22 cellular contexts compared by ENCODE assay signal in the genomic region with DNA sequence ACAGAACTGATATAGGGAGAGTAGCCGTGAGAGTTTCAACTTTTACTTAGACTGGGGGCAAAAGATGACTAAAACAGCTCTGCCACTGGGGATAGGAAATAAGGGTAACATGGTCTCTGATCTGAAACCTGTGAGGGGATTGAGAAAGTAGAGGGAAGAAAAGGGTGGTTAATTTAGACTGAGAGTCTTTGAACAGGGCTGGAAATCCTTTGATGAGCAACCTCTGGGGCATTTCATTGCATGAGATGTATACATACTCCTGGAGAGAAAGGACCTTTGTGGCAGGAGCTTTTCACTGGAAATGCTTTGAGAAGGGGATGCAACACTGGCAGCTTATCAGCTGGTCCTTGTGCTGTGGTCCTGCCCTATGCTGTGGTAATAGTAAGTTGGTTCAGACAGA. TPM values are rescaled to one million over a fixed set of nuclear protein-coding genes. Genes with fewer than 3 reads are reported as not detected.
A peak's percentile ranks its signal among the peaks of the same experiment; 100 is the strongest.
DNase-seq lines count a peak whose midpoint lies in the region; ATAC-seq and TF ChIP-seq lines count a peak whose summit lies in the region.
"Had no signal": no experiment of that assay in that cellular context is flagged by ENCODE, and none has a peak within 500 bp of the region (broad histone marks: within the 10 kb centered on the region; RNA-seq: fewer than 3 reads in every experiment).

No MANE protein-coding gene starts in this region.

- no peak overlapping the region for H3K27ac Mint-ChIP-seq in activated naive CD8-positive, alpha-beta T cell treated with anti-CD3 and anti-CD28 coated beads, Interleukin-2, amount 50 U/mL, for 24 hours
- H3K27ac Mint-ChIP-seq: IgD-negative memory B cell had no signal

- H3K23ac ChIP-seq in mesenchymal stem cell (ENCODE audit: low read length in 2 of 2) = no peak overlapping the region

- H2AFZ ChIP-seq in GM23248 (no peak overlapping the region), mesenchymal stem cell (ENCODE audit: low read depth, low read length) (no peak overlapping the region)

- no peak overlapping the region for H2BK5ac ChIP-seq in mesenchymal stem cell (ENCODE audit: low read depth, low read length, poor library complexity, severe bottlenecking)

- H3K9me3 ChIP-seq in AG04450 (ENCODE audit: control insufficient read depth, insufficient read depth, low read length) (peaks cover 3% of the 10 kb centered on the region; the same call in 1 of the 2 replicates), GM23248 (ENCODE audit: low read depth) (no peaks in the 10 kb centered on the region), mesenchymal stem cell (ENCODE audit: control insufficient read depth, low read length) (peaks cover 25% of the 10 kb centered on the region), ascending aorta (peaks cover 0 to 12% of the 10 kb centered on the region in 2 donors), suprapubic skin (peaks cover 6% of the 10 kb centered on the region)

- intact Hi-C loops in ascending aorta (cut with DNase I) = no loop called here

- 95 to 100% methylated on average over 1 of the region's 1 CpG for WGBS in GM23248 (ENCODE audit: low coverage in 1 of 2, low lambda C conversion rate in 2 of 2, missing lambda C conversion rate in 2 of 2), 2 experiments
- WGBS in mesenchymal stem cell = 94% methylated on average over 1 of the region's 1 CpG
- 100% methylated on average over 1 of the region's 1 CpG for WGBS in suprapubic skin

- H2BK120ac ChIP-seq in mesenchymal stem cell (ENCODE audit: low read depth, low read length) = no peak overlapping the region

- no peak overlapping the region for H2AK5ac ChIP-seq in mesenchymal stem cell (ENCODE audit: low read length, severe bottlenecking)

- H3K36me3 ChIP-seq in GM23248 (ENCODE audit: low read depth) (no peaks in the 10 kb centered on the region), mesenchymal stem cell (ENCODE audit: control insufficient read depth in 1 of 2, insufficient read depth in 2 of 2, low read depth in 1 of 2, low read length in 2 of 2) (no peaks in the 10 kb centered on the region), ascending aorta (no peaks in the 10 kb centered on the region), suprapubic skin (no peaks in the 10 kb centered on the region)
- H3K36me3 ChIP-seq: MG63 had no signal

- CTCF ChIA-PET in AG04450 (lab: Charles Lee) = interaction anchor here (0.7 to 1.1 kb wide), 2 partner anchors 166 to 205 kb away, joined by 3 to 4 read pairs; no protein-coding TSS in a partner anchor

- H3K4me1 ChIP-seq in GM23248 (ENCODE audit: insufficient read depth) = no peaks in the 10 kb centered on the region
- H3K4me1 ChIP-seq in mesenchymal stem cell (ENCODE audit: control insufficient read depth, insufficient read depth, low read depth, low read length) = peaks cover 1% of the 10 kb centered on the region
- H3K4me1 ChIP-seq in ascending aorta = no peaks in the 10 kb centered on the region
- H3K4me1 ChIP-seq in suprapubic skin = peaks cover 28% of the 10 kb centered on the region

- H3K4ac ChIP-seq in mesenchymal stem cell (ENCODE audit: low read depth in 1 of 2, low read length in 2 of 2) = no peak overlapping the region

- peak; percentile 16 for DNase-seq in AG04450 (ENCODE audit: low read depth, low spot score)
- peak; percentile 8 for DNase-seq in GM23248
- no peak for DNase-seq in activated naive CD8-positive, alpha-beta T cell treated with anti-CD3 and anti-CD28 coated beads, Interleukin-2, amount 50 U/mL, for 24 hours
- peak; percentile 45 for DNase-seq in mesenchymal stem cell
- DNase-seq in activated naive CD4-positive, alpha-beta T cell treated with anti-CD3 and anti-CD28 coated beads, Interleukin-2, amount 50 U/mL, for 16 hours = no peak
- no peak for DNase-seq in ascending aorta (ENCODE audit: low spot score in 2 of 2)
- DNase-seq in suprapubic skin (ENCODE audit: low spot score in 2 of 2) = no peak
- DNase-seq: DMS79; Kasumi-1; MG63; NCI-H1092; NCI-H1436 treated with DMSO at 0.1 percent for 48 hours; NCI-H2081; NK-92 treated with Interleukin-12 subunit alpha and Interleukin-12 subunit beta, amount 100 ng/mL, for 24 hours; OCI-M1; Right ventricle myocardium superior had no signal

- no peaks in the 10 kb centered on the region for H3K27me3 ChIP-seq in AG04450 (ENCODE audit: control insufficient read depth, insufficient read depth, low read length)
- H3K27me3 ChIP-seq in GM23248 (replicated peaks; ENCODE audit: insufficient read depth) = no peaks in the 10 kb centered on the region
- no peaks in the 10 kb centered on the region for H3K27me3 ChIP-seq in mesenchymal stem cell (ENCODE audit: control insufficient read depth in 1 of 2, insufficient read depth in 1 of 2, low read length in 2 of 2)
- H3K27me3 ChIP-seq in ascending aorta = no peaks in the 10 kb centered on the region
- no peaks in the 10 kb centered on the region for H3K27me3 ChIP-seq in suprapubic skin
- H3K27me3 ChIP-seq: BLaER1, MG63 had no signal

- H2BK15ac ChIP-seq in mesenchymal stem cell (ENCODE audit: low read depth, poor library complexity, severe bottlenecking) = no peak overlapping the region

- no peak overlapping the region for H3K18ac ChIP-seq in mesenchymal stem cell (ENCODE audit: low read depth in 1 of 2, low read length in 2 of 2)

- H3K4me3 ChIP-seq in AG04450 (ENCODE audit: low read depth, low read length) (no peak overlapping the region), GM23248 (no peak overlapping the region), mesenchymal stem cell (ENCODE audit: insufficient read depth in 1 of 2, low read depth in 1 of 2, low read length in 2 of 2) (no peak overlapping the region), ascending aorta (no peak overlapping the region), suprapubic skin (no peak overlapping the region)
- H3K4me3 ChIP-seq: A549, BLaER1, MG63, SK-N-MC had no signal

- no peak overlapping the region for H4K91ac ChIP-seq in mesenchymal stem cell (ENCODE audit: low read length)

- H3K79me1 ChIP-seq in mesenchymal stem cell (replicated peaks; ENCODE audit: low read length, poor library complexity, severe bottlenecking) = peaks cover 22% of the 10 kb centered on the region

- TF ChIP-seq CTCF in AG04450 (IDR thresholded peaks at IDR 0.05; ENCODE audit: low read depth, low read length) (no peak), ascending aorta (IDR thresholded peaks at IDR 0.05) (no peak), suprapubic skin (IDR thresholded peaks at IDR 0.05) (no peak)

- no peak for TF ChIP-seq EP300 in suprapubic skin (IDR thresholded peaks at IDR 0.05)

- peaks cover 98% of the 10 kb centered on the region for H3K79me2 ChIP-seq in GM23248 (ENCODE audit: insufficient read depth)

- no peaks in the 10 kb centered on the region for H3F3A ChIP-seq in GM23248 (ENCODE audit: insufficient read depth)

- no peaks in the 10 kb centered on the region for H3K9me2 ChIP-seq in GM23248 (ENCODE audit: insufficient read depth)

- peaks cover 3% of the 10 kb centered on the region; the same call in 1 of the 2 replicates for H4K20me1 ChIP-seq in GM23248 (ENCODE audit: insufficient read depth)

- no peak overlapping the region for H3K4me2 ChIP-seq in GM23248 (ENCODE audit: unreplicated experiment)
- no peak overlapping the region for H3K4me2 ChIP-seq in mesenchymal stem cell (ENCODE audit: low read length, poor library complexity, severe bottlenecking)
- H3K4me2 ChIP-seq: A549, BLaER1 had no signal

- POLR2A ChIA-PET in AG04450 (lab: Yijun Ruan, JAX) = no interaction called here

- no peak overlapping the region for H3K9ac ChIP-seq in GM23248
- no peak overlapping the region for H3K9ac ChIP-seq in mesenchymal stem cell (ENCODE audit: low read length)
- H3K9ac ChIP-seq: BLaER1 had no signal

- no peak overlapping the region for H3K14ac ChIP-seq in mesenchymal stem cell (ENCODE audit: low read length in 2 of 2)

- peak; percentile 53 for ATAC-seq in activated naive CD8-positive, alpha-beta T cell treated with anti-CD3 and anti-CD28 coated beads, Interleukin-2, amount 50 U/mL, for 24 hours
- ATAC-seq in HG03439 (IDR thresholded peaks at IDR 0.05; ENCODE audit: unreplicated experiment) = no peak
- ATAC-seq: A549 had no signal

- no peak for TF ChIP-seq POLR2A in suprapubic skin (IDR thresholded peaks at IDR 0.05)

- H2BK12ac ChIP-seq in mesenchymal stem cell (ENCODE audit: low read length in 2 of 2) = no peak overlapping the region

- peaks cover 10% of the 10 kb centered on the region for H3K36me3 Mint-ChIP-seq in activated naive CD8-positive, alpha-beta T cell treated with anti-CD3 and anti-CD28 coated beads, Interleukin-2, amount 50 U/mL, for 24 hours (ENCODE audit: low read depth)

- in situ Hi-C loops in GM23248 (cut with MboI) = no loop called here

- H3K4me3 Mint-ChIP-seq in activated naive CD8-positive, alpha-beta T cell treated with anti-CD3 and anti-CD28 coated beads, Interleukin-2, amount 50 U/mL, for 24 hours = no peak overlapping the region

- no peaks in the 10 kb centered on the region for H3K27me3 Mint-ChIP-seq in activated naive CD8-positive, alpha-beta T cell treated with anti-CD3 and anti-CD28 coated beads, Interleukin-2, amount 50 U/mL, for 24 hours
- H3K27me3 Mint-ChIP-seq: IgD-negative memory B cell had no signal

- no peak overlapping the region for H3K27ac ChIP-seq in AG04450 (ENCODE audit: low read depth, low read length)
- H3K27ac ChIP-seq in GM23248 = no peak overlapping the region
- H3K27ac ChIP-seq in mesenchymal stem cell (ENCODE audit: low read length, poor library complexity, severe bottlenecking) = no peak overlapping the region
- H3K27ac ChIP-seq in ascending aorta = no peak overlapping the region
- H3K27ac ChIP-seq in suprapubic skin = no peak overlapping the region
- H3K27ac ChIP-seq: A549, BLaER1, HL-60, SK-N-MC had no signal

- H3K4me1 Mint-ChIP-seq in activated naive CD8-positive, alpha-beta T cell treated with anti-CD3 and anti-CD28 coated beads, Interleukin-2, amount 50 U/mL, for 24 hours = peaks cover 35% of the 10 kb centered on the region

- peaks cover 8% of the 10 kb centered on the region for H3K9me3 Mint-ChIP-seq in activated naive CD8-positive, alpha-beta T cell treated with anti-CD3 and anti-CD28 coated beads, Interleukin-2, amount 50 U/mL, for 24 hours
- H3K9me3 Mint-ChIP-seq: IgD-negative memory B cell had no signal

- no peak overlapping the region for H4K8ac ChIP-seq in mesenchymal stem cell (ENCODE audit: low read length)

RNA-seq across cellular contexts. Expression of gene GALNT1, which starts 9.4 kb away (rescaled TPM):
- polyA plus RNA-seq in AG04450 (2011; rRNA removed) (46.3 and 69.5 TPM in 2 replicates), GM23248 (2016; fragmentation: Nextera tagmentation; extraction: Ambion mirVana) (10.1 and 11.9 TPM in 2 replicates)
- 31.7 and 44.1 TPM in 2 replicates for polyA minus RNA-seq in AG04450 (2011; rRNA and poly(A)+ RNA removed)
- total RNA-seq in GM23248 (2014; rRNA removed; shearing (Covaris generic)) = 65.4 and 68.0 TPM in 2 replicates
- polyA plus RNA-seq in mesenchymal stem cell (2013, experiment 1 of 2) = 125 TPM
- polyA plus RNA-seq in mesenchymal stem cell (2013, experiment 2 of 2) = 124 TPM
- total RNA-seq in ascending aorta (37.5 TPM), suprapubic skin (10 to 100 TPM; 46.2 to 96.5 (median 62.6) TPM)

Comparison
In these comparisons a context has a peak if more than half of its experiments do, and no peak if none do; other contexts are left out.
1. DNase-seq: peak in AG04450 (single experiment), GM23248 (single experiment) and mesenchymal stem cell (single experiment); none in activated naive CD8-positive, alpha-beta T cell treated with anti-CD3 and anti-CD28 coated beads, Interleukin-2, amount 50 U/mL, for 24 hours (single experiment), activated naive CD4-positive, alpha-beta T cell treated with anti-CD3 and anti-CD28 coated beads, Interleukin-2, amount 50 U/mL, for 16 hours (single experiment), ascending aorta (0 of 2) and suprapubic skin (0 of 2).